In genomic region chr18:24426073-24426397, GRCh38 we compare ENCODE assay signal across 8 cellular contexts. TPM values are rescaled to one million over a fixed set of nuclear protein-coding genes. Genes with fewer than 3 reads are reported as not detected.
DNase-seq lines count a peak whose midpoint lies in the region; ATAC-seq and TF ChIP-seq lines count a peak whose summit lies in the region.

No MANE protein-coding gene starts in this region.

- H3K4me3 ChIP-seq in AG09309 (ENCODE audit: control insufficient read depth, low read depth, low read length) (peak overlapping the region; percentile 85), MM.1S (ENCODE audit: low read length) (peak overlapping the region; percentile 78)
- H3K4me3 ChIP-seq in effector memory CD4-positive, alpha-beta T cell (ENCODE audit: insufficient read depth, low read depth, low read length, poor library complexity, severe bottlenecking): peak overlapping the region; percentile 80

- H3K4me3 Mint-ChIP-seq in natural killer cell: peak overlapping the region; percentile 85

- peak overlapping the region; percentile 99 for H2AFZ ChIP-seq in MM.1S (ENCODE audit: low read length)

- peaks cover 0 to 2% of the 10 kb centered on the region in 2 donors for H3K9me3 Mint-ChIP-seq in natural killer cell

- TF ChIP-seq CTCF in AG09309 (IDR thresholded peaks at IDR 0.05; ENCODE audit: control insufficient read depth, insufficient read depth, low read depth, low read length, missing control alignments) (no peak), MM.1S (IDR thresholded peaks at IDR 0.05; ENCODE audit: low read length) (no peak), natural killer cell (IDR thresholded peaks at IDR 0.05) (no peak)

- H3K27ac ChIP-seq in MM.1S (ENCODE audit: low read length): no peak overlapping the region
- H3K27ac ChIP-seq in effector memory CD4-positive, alpha-beta T cell (ENCODE audit: insufficient read depth, low read length, poor library complexity, severe bottlenecking): no peak overlapping the region

- H3K9ac ChIP-seq in MM.1S (ENCODE audit: low read length): no peak overlapping the region; the same call in 1 of the 2 replicates

- H3K9me3 ChIP-seq in MM.1S (replicated peaks; ENCODE audit: insufficient read depth, low read length): no peaks in the 10 kb centered on the region
- H3K9me3 ChIP-seq in effector memory CD4-positive, alpha-beta T cell (ENCODE audit: control insufficient read depth, low read length): no peaks in the 10 kb centered on the region

- H3K27ac Mint-ChIP-seq in natural killer cell: peak overlapping the region; percentile 59 to 82

- H3K36me3 ChIP-seq in MM.1S (replicated peaks; ENCODE audit: insufficient read depth, low read length): no peaks in the 10 kb centered on the region
- H3K36me3 ChIP-seq in effector memory CD4-positive, alpha-beta T cell (ENCODE audit: control insufficient read depth, insufficient read depth, low read length): no peaks in the 10 kb centered on the region

- H3F3A ChIP-seq in MM.1S (ENCODE audit: insufficient read depth, low read length): no peaks in the 10 kb centered on the region

- intact Hi-C loops in natural killer cell (cut with micrococcal nuclease) (no loop called here), posterior vena cava (cut with DNase I) (no loop called here)

- no peaks in the 10 kb centered on the region; the same call in 1 of the 2 replicates for H3K4me1 ChIP-seq in MM.1S (ENCODE audit: low read length)
- no peaks in the 10 kb centered on the region for H3K4me1 ChIP-seq in effector memory CD4-positive, alpha-beta T cell (ENCODE audit: control insufficient read depth, insufficient read depth, low read length, poor library complexity, severe bottlenecking)

- peaks cover 7 to 10% of the 10 kb centered on the region in 2 donors for H3K4me1 Mint-ChIP-seq in natural killer cell

- H3K9me2 ChIP-seq in MM.1S (replicated peaks; ENCODE audit: insufficient read depth, low read length): no peaks in the 10 kb centered on the region

- H3K27me3 Mint-ChIP-seq in natural killer cell (ENCODE audit: low read depth in 2 of 2): peaks cover 29 to 38% of the 10 kb centered on the region in 2 donors

- DNase-seq in AG09309 (ENCODE audit: low read depth) (no peak), MM.1S (no peak), natural killer cell (no peak), NCI-H1436 (lab: John Stamatoyannopoulos, UW) (no peak), posterior vena cava (ENCODE audit: low spot score) (no peak), NCI-H69 (lab: John Stamatoyannopoulos, UW) (no peak)
- no peak for DNase-seq in effector memory CD4-positive, alpha-beta T cell

- H4K20me1 ChIP-seq in MM.1S (ENCODE audit: insufficient read depth, low read length): no peaks in the 10 kb centered on the region

- ATAC-seq in natural killer cell (no peak), HG02970 (IDR thresholded peaks at IDR 0.05; ENCODE audit: low FRiP score, unreplicated experiment) (no peak)

- no peaks in the 10 kb centered on the region for H3K79me2 ChIP-seq in MM.1S (ENCODE audit: low read length)

- peaks cover 3% of the 10 kb centered on the region; the same call in 1 of the 2 replicates for H3K27me3 ChIP-seq in MM.1S (replicated peaks; ENCODE audit: insufficient read depth, low read length)
- no peaks in the 10 kb centered on the region for H3K27me3 ChIP-seq in effector memory CD4-positive, alpha-beta T cell (replicated peaks; ENCODE audit: control insufficient read depth, insufficient read depth, low read length, poor library complexity, severe bottlenecking)

- H3K4me2 ChIP-seq in MM.1S (ENCODE audit: low read depth, low read length): peak overlapping the region; percentile 74; the same call in 1 of the 2 replicates

- peaks cover 8% of the 10 kb centered on the region for H3K36me3 Mint-ChIP-seq in natural killer cell

RNA-seq across cellular contexts. Expression of gene IMPACT, which starts 0.4 kb away (rescaled TPM):
- 10 to 100 TPM in 2 of 3 donors, 1 to 10 TPM in 1; 8.4 to 19.9 (median 12.2) TPM for total RNA-seq in natural killer cell
- total RNA-seq in posterior vena cava: 10 to 100 TPM; 27.8 to 34.8 TPM

RNA-seq across cellular contexts. Expression of gene OSBPL1A, which starts 28.4 kb away (rescaled TPM):
- total RNA-seq in natural killer cell: 10 to 100 TPM in 1 of 3 donors, 1 to 10 TPM in 2; 1.2 to 32.5 (median 1.5) TPM
- 10 to 100 TPM; 51.0 to 57.3 TPM for total RNA-seq in posterior vena cava

RNA-seq across cellular contexts. Expression of gene HRH4, which starts 34.4 kb away (rescaled TPM):
- total RNA-seq in natural killer cell: 10 to 100 TPM in 1 of 3 donors, under 1 TPM in 1, not detected in 1; 0.23 to 13.9 TPM
- total RNA-seq in posterior vena cava: not detected
